ENCODE assay signal across 9 cellular contexts in the genomic region with DNA sequence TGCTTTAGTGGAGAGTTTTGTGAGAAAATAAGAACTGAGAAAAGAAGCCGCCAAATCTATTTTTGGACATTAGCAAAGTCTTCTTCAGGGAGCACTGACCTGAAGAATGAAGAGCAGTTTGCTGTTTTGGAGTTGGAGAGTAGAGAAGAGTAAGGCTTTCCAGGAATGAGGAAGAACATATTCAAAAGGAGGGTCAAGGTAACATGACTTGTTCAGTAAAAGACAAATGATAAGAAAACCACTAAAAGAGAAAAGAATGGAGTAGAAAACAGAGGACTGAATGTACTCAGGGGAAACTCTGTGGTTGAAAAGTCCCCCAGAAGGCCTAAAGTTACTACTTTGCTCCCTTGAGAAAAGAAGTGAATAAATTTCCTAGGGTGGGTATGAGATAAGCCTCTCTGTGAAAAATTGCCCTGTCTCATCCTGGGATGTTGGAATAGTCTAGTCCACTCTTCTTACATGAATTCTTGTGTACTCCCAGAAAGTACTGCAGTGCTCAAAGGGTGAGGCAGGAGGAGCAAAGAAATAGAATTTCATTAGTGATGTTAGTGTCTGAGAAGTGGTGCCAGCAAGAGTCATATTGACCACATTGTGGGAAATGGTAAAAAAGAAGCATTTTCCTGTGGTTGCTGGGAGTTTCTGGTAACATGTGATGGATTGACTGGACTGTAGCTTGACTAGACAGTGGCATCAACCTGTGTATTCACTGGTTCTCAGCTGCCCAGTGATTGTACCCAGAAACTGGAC. TPM values are rescaled to one million over a fixed set of nuclear protein-coding genes. Genes with fewer than 3 reads are reported as not detected.
DNase-seq lines count a peak whose midpoint lies in the region; ATAC-seq lines count a peak whose summit lies in the region.
"Had no signal": no experiment of that assay in that cellular context is flagged by ENCODE, and none has a peak within 500 bp of the region (broad histone marks: within the 10 kb centered on the region; RNA-seq: fewer than 3 reads in every experiment).

No MANE protein-coding gene starts in this region.

- CTCF ChIA-PET in activated naive CD4-positive, alpha-beta T cell treated with anti-CD3 and anti-CD28 coated beads, Interleukin-2, amount 10 ng/mL, durations not matched to agents 7 days and 5 days (lab: Charles Lee), result no interaction called here

- H3K4me3 Mint-ChIP-seq in activated naive CD4-positive, alpha-beta T cell treated with anti-CD3 and anti-CD28 coated beads, Interleukin-2, amount 10 ng/mL, durations not matched to agents 7 days and 5 days, result no peak overlapping the region
- no peak overlapping the region for H3K4me3 Mint-ChIP-seq in T-helper 17 cell

- peaks cover 16% of the 10 kb centered on the region for H3K4me1 Mint-ChIP-seq in activated naive CD4-positive, alpha-beta T cell treated with anti-CD3 and anti-CD28 coated beads, Interleukin-2, amount 10 ng/mL, durations not matched to agents 7 days and 5 days
- peaks cover 17% of the 10 kb centered on the region for H3K4me1 Mint-ChIP-seq in T-helper 17 cell

- no peaks in the 10 kb centered on the region for H3K9me3 Mint-ChIP-seq in activated naive CD4-positive, alpha-beta T cell treated with anti-CD3 and anti-CD28 coated beads, Interleukin-2, amount 50 U/mL, for 72 hours
- H3K9me3 Mint-ChIP-seq in activated naive CD4-positive, alpha-beta T cell treated with anti-CD3 and anti-CD28 coated beads, Interleukin-2, amount 10 ng/mL, durations not matched to agents 7 days and 5 days, result no peaks in the 10 kb centered on the region

- no peak overlapping the region for H3K27ac Mint-ChIP-seq in activated naive CD4-positive, alpha-beta T cell treated with anti-CD3 and anti-CD28 coated beads, Interleukin-2, amount 50 U/mL, for 72 hours
- H3K27ac Mint-ChIP-seq in activated naive CD4-positive, alpha-beta T cell treated with anti-CD3 and anti-CD28 coated beads, Interleukin-2, amount 10 ng/mL, durations not matched to agents 7 days and 5 days, result no peak overlapping the region
- peak overlapping the region; percentile 59 for H3K27ac Mint-ChIP-seq in T-helper 17 cell

- ATAC-seq in activated naive CD4-positive, alpha-beta T cell treated with anti-CD3 and anti-CD28 coated beads, Interleukin-2, amount 50 U/mL, for 72 hours, result peak; percentile 54 to 68
- ATAC-seq in HG02973 (IDR thresholded peaks at IDR 0.05; ENCODE audit: unreplicated experiment), result peak; percentile 58
- no peak for ATAC-seq in T-helper 17 cell

- H3K36me3 Mint-ChIP-seq in activated naive CD4-positive, alpha-beta T cell treated with anti-CD3 and anti-CD28 coated beads, Interleukin-2, amount 50 U/mL, for 72 hours, result peaks cover 0 to 5% of the 10 kb centered on the region in 2 donors
- peaks cover 1% of the 10 kb centered on the region for H3K36me3 Mint-ChIP-seq in activated naive CD4-positive, alpha-beta T cell treated with anti-CD3 and anti-CD28 coated beads, Interleukin-2, amount 10 ng/mL, durations not matched to agents 7 days and 5 days
- H3K36me3 Mint-ChIP-seq in T-helper 17 cell (ENCODE audit: low read depth), result peaks cover 4% of the 10 kb centered on the region

- H3K27me3 Mint-ChIP-seq in activated naive CD4-positive, alpha-beta T cell treated with anti-CD3 and anti-CD28 coated beads, Interleukin-2, amount 10 ng/mL, durations not matched to agents 7 days and 5 days, result no peaks in the 10 kb centered on the region
- H3K27me3 Mint-ChIP-seq in T-helper 17 cell, result no peaks in the 10 kb centered on the region

- no peaks in the 10 kb centered on the region for H3K9me3 ChIP-seq in T-helper 17 cell (ENCODE audit: control insufficient read depth, low read length, poor library complexity, severe bottlenecking)

- no peak for DNase-seq in activated naive CD4-positive, alpha-beta T cell treated with anti-CD3 and anti-CD28 coated beads, Interleukin-2, amount 50 U/mL, for 72 hours (ENCODE audit: low spot score in 2 of 2)
- no peak for DNase-seq in activated naive CD4-positive, alpha-beta T cell treated with anti-CD3 and anti-CD28 coated beads, Interleukin-2, amount 10 ng/mL, durations not matched to agents 7 days and 5 days
- no peak for DNase-seq in T-helper 17 cell
- peak; percentile 15 for DNase-seq in stromal cell of bone marrow (ENCODE audit: low read depth)
- DNase-seq in NCI-H748 (lab: John Stamatoyannopoulos, UW; ENCODE audit: unreplicated experiment), result no peak
- no peak for DNase-seq in stimulated activated CD4-positive, alpha-beta T cell treated with anti-CD3 and anti-CD28 coated beads, Interleukin-15, amount 100 ng/mL, for 24 hours
- no peak for DNase-seq in stimulated activated CD4-positive, alpha-beta T cell treated with anti-CD3 and anti-CD28 coated beads, Interleukin-1b, Interleukin-23, amount 100 ng/mL, for 48 hours
- DNase-seq: AML-193 had no signal

RNA-seq across cellular contexts. Expression of a gene that starts 27.8 kb away (rescaled TPM):
- total RNA-seq in activated naive CD4-positive, alpha-beta T cell treated with anti-CD3 and anti-CD28 coated beads, Interleukin-2, amount 50 U/mL, for 72 hours, result 10 to 100 TPM; 37.7 to 47.9 TPM
- 10 to 100 TPM; 56.1 to 56.8 TPM for total RNA-seq in T-helper 17 cell

RNA-seq across cellular contexts. Expression of a gene that starts 28.1 kb away (rescaled TPM):
- 10 to 100 TPM; 32.5 to 35.9 TPM for total RNA-seq in activated naive CD4-positive, alpha-beta T cell treated with anti-CD3 and anti-CD28 coated beads, Interleukin-2, amount 50 U/mL, for 72 hours
- 10 to 100 TPM; 29.5 to 32.7 TPM for total RNA-seq in T-helper 17 cell
